Comparison of ENCODE assay signal across 2 cellular contexts in the genomic region with DNA sequence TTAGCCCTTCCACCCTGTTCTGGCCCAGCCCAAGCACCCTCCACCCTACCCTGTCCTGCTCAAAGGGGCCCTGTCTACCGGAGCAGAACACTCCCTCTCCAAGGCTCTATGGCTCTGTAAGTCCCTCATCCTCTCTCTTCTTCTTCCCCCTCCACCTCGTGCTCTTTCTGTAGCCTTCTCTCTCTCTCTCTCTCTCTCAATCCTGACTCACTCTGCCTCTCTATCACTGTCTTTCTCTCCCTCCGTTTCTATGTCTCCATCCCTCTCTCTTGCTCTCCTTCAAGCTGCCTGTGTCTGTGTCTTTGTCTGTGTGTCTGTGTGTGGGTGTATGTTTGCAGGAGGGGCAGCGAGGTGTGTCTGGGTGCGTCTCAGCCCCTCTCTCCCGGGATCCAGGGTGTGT.
TF ChIP-seq lines count a peak whose summit lies in the region.

No MANE protein-coding gene starts in this region.

TF ChIP-seq in SK-N-SH, 30 proteins besides CTCF, POLR2A, EP300 and RAD21 (continued from another document):
- no peak for TF ChIP-seq NFIC (IDR thresholded peaks at IDR 0.05; ENCODE audit: borderline replicate concordance)
- TF ChIP-seq, protein P1, sequence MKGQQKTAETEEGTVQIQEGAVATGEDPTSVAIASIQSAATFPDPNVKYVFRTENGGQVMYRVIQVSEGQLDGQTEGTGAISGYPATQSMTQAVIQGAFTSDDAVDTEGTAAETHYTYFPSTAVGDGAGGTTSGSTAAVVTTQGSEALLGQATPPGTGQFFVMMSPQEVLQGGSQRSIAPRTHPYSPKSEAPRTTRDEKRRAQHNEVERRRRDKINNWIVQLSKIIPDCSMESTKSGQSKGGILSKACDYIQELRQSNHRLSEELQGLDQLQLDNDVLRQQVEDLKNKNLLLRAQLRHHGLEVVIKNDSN (IDR thresholded peaks at IDR 0.05; ENCODE audit: borderline replicate concordance, low read depth), result no peak
- no peak for TF ChIP-seq RFX5 (IDR thresholded peaks at IDR 0.05; ENCODE audit: low read length)
- no peak for TF ChIP-seq TAF1 (IDR thresholded peaks at IDR 0.05; ENCODE audit: borderline replicate concordance, low read depth, low read length)
- no peak for TF ChIP-seq SMC3 (IDR thresholded peaks at IDR 0.05; ENCODE audit: low read depth, low read length)
TF ChIP-seq in SK-N-SH: peak in this region for 0.

TF ChIP-seq in SK-N-SH treated with all-trans-retinoic acid at 6 μM for 48 hours, 23 proteins besides CTCF, POLR2A, EP300 and RAD21 (continued from another document):
- TF ChIP-seq, protein P2, sequence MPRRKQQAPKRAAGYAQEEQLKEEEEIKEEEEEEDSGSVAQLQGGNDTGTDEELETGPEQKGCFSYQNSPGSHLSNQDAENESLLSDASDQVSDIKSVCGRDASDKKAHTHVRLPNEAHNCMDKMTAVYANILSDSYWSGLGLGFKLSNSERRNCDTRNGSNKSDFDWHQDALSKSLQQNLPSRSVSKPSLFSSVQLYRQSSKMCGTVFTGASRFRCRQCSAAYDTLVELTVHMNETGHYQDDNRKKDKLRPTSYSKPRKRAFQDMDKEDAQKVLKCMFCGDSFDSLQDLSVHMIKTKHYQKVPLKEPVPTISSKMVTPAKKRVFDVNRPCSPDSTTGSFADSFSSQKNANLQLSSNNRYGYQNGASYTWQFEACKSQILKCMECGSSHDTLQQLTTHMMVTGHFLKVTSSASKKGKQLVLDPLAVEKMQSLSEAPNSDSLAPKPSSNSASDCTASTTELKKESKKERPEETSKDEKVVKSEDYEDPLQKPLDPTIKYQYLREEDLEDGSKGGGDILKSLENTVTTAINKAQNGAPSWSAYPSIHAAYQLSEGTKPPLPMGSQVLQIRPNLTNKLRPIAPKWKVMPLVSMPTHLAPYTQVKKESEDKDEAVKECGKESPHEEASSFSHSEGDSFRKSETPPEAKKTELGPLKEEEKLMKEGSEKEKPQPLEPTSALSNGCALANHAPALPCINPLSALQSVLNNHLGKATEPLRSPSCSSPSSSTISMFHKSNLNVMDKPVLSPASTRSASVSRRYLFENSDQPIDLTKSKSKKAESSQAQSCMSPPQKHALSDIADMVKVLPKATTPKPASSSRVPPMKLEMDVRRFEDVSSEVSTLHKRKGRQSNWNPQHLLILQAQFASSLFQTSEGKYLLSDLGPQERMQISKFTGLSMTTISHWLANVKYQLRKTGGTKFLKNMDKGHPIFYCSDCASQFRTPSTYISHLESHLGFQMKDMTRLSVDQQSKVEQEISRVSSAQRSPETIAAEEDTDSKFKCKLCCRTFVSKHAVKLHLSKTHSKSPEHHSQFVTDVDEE (CRISPR knock-in tag; IDR thresholded peaks at IDR 0.05), result no peak
- no peak for TF ChIP-seq ZC3H10 (CRISPR knock-in tag; IDR thresholded peaks at IDR 0.05)
- TF ChIP-seq, protein P3, sequence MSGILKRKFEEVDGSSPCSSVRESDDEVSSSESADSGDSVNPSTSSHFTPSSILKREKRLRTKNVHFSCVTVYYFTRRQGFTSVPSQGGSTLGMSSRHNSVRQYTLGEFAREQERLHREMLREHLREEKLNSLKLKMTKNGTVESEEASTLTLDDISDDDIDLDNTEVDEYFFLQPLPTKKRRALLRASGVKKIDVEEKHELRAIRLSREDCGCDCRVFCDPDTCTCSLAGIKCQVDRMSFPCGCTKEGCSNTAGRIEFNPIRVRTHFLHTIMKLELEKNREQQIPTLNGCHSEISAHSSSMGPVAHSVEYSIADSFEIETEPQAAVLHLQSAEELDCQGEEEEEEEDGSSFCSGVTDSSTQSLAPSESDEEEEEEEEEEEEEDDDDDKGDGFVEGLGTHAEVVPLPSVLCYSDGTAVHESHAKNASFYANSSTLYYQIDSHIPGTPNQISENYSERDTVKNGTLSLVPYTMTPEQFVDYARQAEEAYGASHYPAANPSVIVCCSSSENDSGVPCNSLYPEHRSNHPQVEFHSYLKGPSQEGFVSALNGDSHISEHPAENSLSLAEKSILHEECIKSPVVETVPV (CRISPR knock-in tag; IDR thresholded peaks at IDR 0.05), result no peak
- no peak for TF ChIP-seq OSR1 (CRISPR knock-in tag; IDR thresholded peaks at IDR 0.05)
- TF ChIP-seq BACH2 (CRISPR knock-in tag; IDR thresholded peaks at IDR 0.05; ENCODE audit: borderline replicate concordance), result no peak
- TF ChIP-seq, protein P4, sequence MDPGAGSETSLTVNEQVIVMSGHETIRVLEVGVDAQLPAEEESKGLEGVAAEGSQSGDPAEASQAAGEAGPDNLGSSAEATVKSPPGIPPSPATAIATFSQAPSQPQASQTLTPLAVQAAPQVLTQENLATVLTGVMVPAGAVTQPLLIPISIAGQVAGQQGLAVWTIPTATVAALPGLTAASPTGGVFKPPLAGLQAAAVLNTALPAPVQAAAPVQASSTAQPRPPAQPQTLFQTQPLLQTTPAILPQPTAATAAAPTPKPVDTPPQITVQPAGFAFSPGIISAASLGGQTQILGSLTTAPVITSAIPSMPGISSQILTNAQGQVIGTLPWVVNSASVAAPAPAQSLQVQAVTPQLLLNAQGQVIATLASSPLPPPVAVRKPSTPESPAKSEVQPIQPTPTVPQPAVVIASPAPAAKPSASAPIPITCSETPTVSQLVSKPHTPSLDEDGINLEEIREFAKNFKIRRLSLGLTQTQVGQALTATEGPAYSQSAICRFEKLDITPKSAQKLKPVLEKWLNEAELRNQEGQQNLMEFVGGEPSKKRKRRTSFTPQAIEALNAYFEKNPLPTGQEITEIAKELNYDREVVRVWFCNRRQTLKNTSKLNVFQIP (CRISPR knock-in tag; IDR thresholded peaks at IDR 0.05; ENCODE audit: borderline replicate concordance, low read depth), result no peak
- no peak for TF ChIP-seq ZFP3 (CRISPR knock-in tag; IDR thresholded peaks at IDR 0.05)
- TF ChIP-seq GLIS3 (CRISPR knock-in tag; IDR thresholded peaks at IDR 0.05), result no peak
- TF ChIP-seq TCF4 (CRISPR knock-in tag; IDR thresholded peaks at IDR 0.05; ENCODE audit: borderline replicate concordance), result no peak
- no peak for TF ChIP-seq PPARA (CRISPR knock-in tag; IDR thresholded peaks at IDR 0.05; ENCODE audit: borderline replicate concordance)
- TF ChIP-seq PATZ1 (CRISPR knock-in tag; IDR thresholded peaks at IDR 0.05; ENCODE audit: borderline replicate concordance), result no peak
- no peak for TF ChIP-seq ZNF8 (CRISPR knock-in tag; IDR thresholded peaks at IDR 0.05)
- no peak for TF ChIP-seq ARNTL (CRISPR knock-in tag; IDR thresholded peaks at IDR 0.05; ENCODE audit: borderline replicate concordance, low read depth)
- TF ChIP-seq ZNF565 (CRISPR knock-in tag; conservative IDR thresholded peaks at IDR 0.05; ENCODE audit: low read depth), result no peak
- TF ChIP-seq SNAI2 (CRISPR knock-in tag; IDR thresholded peaks at IDR 0.05), result no peak
- no peak for TF ChIP-seq ISL1 (CRISPR knock-in tag; IDR thresholded peaks at IDR 0.05)
- TF ChIP-seq ZFP30 (CRISPR knock-in tag; IDR thresholded peaks at IDR 0.05), result no peak
- TF ChIP-seq ESRRG (CRISPR knock-in tag; IDR thresholded peaks at IDR 0.05), result no peak
